In genomic region chr19:19774354-19775033, GRCh38 we compare ENCODE assay signal across 17 cellular contexts. TPM values are rescaled to one million over a fixed set of nuclear protein-coding genes. Genes with fewer than 3 reads are reported as not detected.
A peak's percentile ranks its signal among the peaks of the same experiment; 100 is the strongest.
DNase-seq lines count a peak whose midpoint lies in the region; ATAC-seq and TF ChIP-seq lines count a peak whose summit lies in the region.
"Had no signal": no experiment of that assay in that cellular context is flagged by ENCODE, and none has a peak within 500 bp of the region (broad histone marks: within the 10 kb centered on the region; RNA-seq: fewer than 3 reads in every experiment).

No MANE protein-coding gene starts in this region.

- no peaks in the 10 kb centered on the region for H4K20me1 ChIP-seq in OCI-LY1 (ENCODE audit: insufficient read depth, low read length)

- H3K27ac ChIP-seq in OCI-LY1 (ENCODE audit: low read depth, low read length, poor library complexity, severe bottlenecking) (peak overlapping the region; percentile 38), esophagus squamous epithelium (no peak overlapping the region), suprapubic skin (no peak overlapping the region)
- H3K27ac ChIP-seq: SK-N-MC, spleen had no signal

- peak overlapping the region; percentile 74; the same call in 1 of the 2 replicates for H3K4me2 ChIP-seq in OCI-LY1 (ENCODE audit: low read length)

- no peak for TF ChIP-seq EP300 in suprapubic skin (IDR thresholded peaks at IDR 0.05)

- H3F3A ChIP-seq in OCI-LY1 (ENCODE audit: insufficient read depth, low read length), result no peaks in the 10 kb centered on the region

- CTCF ChIA-PET in HEK293T (lab: Yijun Ruan, JAX), result no interaction called here

- no peak overlapping the region for H3K27ac Mint-ChIP-seq in activated naive CD8-positive, alpha-beta T cell
- no peak overlapping the region for H3K27ac Mint-ChIP-seq in activated naive CD8-positive, alpha-beta T cell treated with anti-CD3 and anti-CD28 coated beads, Interleukin-2, amount 50 U/mL, for 24 hours
- H3K27ac Mint-ChIP-seq in glutamatergic neuron (ENCODE audit: unreplicated experiment), result peak overlapping the region; percentile 26
- H3K27ac Mint-ChIP-seq: IgD-negative memory B cell had no signal

- TF ChIP-seq CTCF in OCI-LY1 (IDR thresholded peaks at IDR 0.05; ENCODE audit: low read length) (no peak), glutamatergic neuron (IDR thresholded peaks at IDR 0.05; ENCODE audit: partially characterized antibody, unreplicated experiment) (no peak), esophagus squamous epithelium (IDR thresholded peaks at IDR 0.05) (no peak), suprapubic skin (IDR thresholded peaks at IDR 0.05) (no peak)

- no peak for DNase-seq in activated naive CD8-positive, alpha-beta T cell treated with anti-CD3 and anti-CD28 coated beads, Interleukin-2, amount 50 U/mL, for 24 hours
- DNase-seq in glutamatergic neuron (no peak), esophagus squamous epithelium (lab: John Stamatoyannopoulos, UW) (no peak), NCI-H1105 (lab: John Stamatoyannopoulos, UW) (no peak), suprapubic skin (ENCODE audit: low spot score in 2 of 2) (no peak), HEK293T (ENCODE audit: extremely low spot score) (no peak)
- DNase-seq: activated naive CD4-positive, alpha-beta T cell treated with anti-CD3 and anti-CD28 coated beads, Interleukin-2, amount 50 U/mL, for 16 hours; DMS153; hippocampal formation; NCI-H2227 treated with DMSO at 0.1 percent for 48 hours; spleen; stimulated activated naive CD4-positive, alpha-beta T cell treated with Interleukin-2 at 50 U/mL for 16 hours had no signal

- ATAC-seq in activated naive CD8-positive, alpha-beta T cell treated with anti-CD3 and anti-CD28 coated beads, Interleukin-2, amount 50 U/mL, for 24 hours, result no peak

- H3K4me1 ChIP-seq in OCI-LY1 (ENCODE audit: insufficient read depth, low read length, severe bottlenecking) (peaks cover 30% of the 10 kb centered on the region), esophagus squamous epithelium (peaks cover 5 to 25% (median 15%) of the 10 kb centered on the region in 3 donors), suprapubic skin (peaks cover 23% of the 10 kb centered on the region)

- no peak overlapping the region for H3K9ac ChIP-seq in OCI-LY1 (ENCODE audit: low read length)

- peaks cover 5% of the 10 kb centered on the region for H3K9me3 Mint-ChIP-seq in activated naive CD8-positive, alpha-beta T cell (ENCODE audit: low read depth)
- peaks cover 19% of the 10 kb centered on the region for H3K9me3 Mint-ChIP-seq in activated naive CD8-positive, alpha-beta T cell treated with anti-CD3 and anti-CD28 coated beads, Interleukin-2, amount 50 U/mL, for 24 hours
- H3K9me3 Mint-ChIP-seq in glutamatergic neuron (ENCODE audit: unreplicated experiment), result peaks cover 15% of the 10 kb centered on the region

- peaks cover 52% of the 10 kb centered on the region for H3K4me1 Mint-ChIP-seq in activated naive CD8-positive, alpha-beta T cell (ENCODE audit: low read depth)
- H3K4me1 Mint-ChIP-seq in activated naive CD8-positive, alpha-beta T cell treated with anti-CD3 and anti-CD28 coated beads, Interleukin-2, amount 50 U/mL, for 24 hours, result peaks cover 54% of the 10 kb centered on the region
- peaks cover 3% of the 10 kb centered on the region for H3K4me1 Mint-ChIP-seq in glutamatergic neuron (ENCODE audit: low read depth, unreplicated experiment)

- no peaks in the 10 kb centered on the region for H3K27me3 Mint-ChIP-seq in activated naive CD8-positive, alpha-beta T cell
- no peaks in the 10 kb centered on the region for H3K27me3 Mint-ChIP-seq in activated naive CD8-positive, alpha-beta T cell treated with anti-CD3 and anti-CD28 coated beads, Interleukin-2, amount 50 U/mL, for 24 hours
- peaks cover 3% of the 10 kb centered on the region for H3K27me3 Mint-ChIP-seq in glutamatergic neuron (ENCODE audit: unreplicated experiment)

- H3K4me3 Mint-ChIP-seq in activated naive CD8-positive, alpha-beta T cell, result peak overlapping the region; percentile 99
- H3K4me3 Mint-ChIP-seq in activated naive CD8-positive, alpha-beta T cell treated with anti-CD3 and anti-CD28 coated beads, Interleukin-2, amount 50 U/mL, for 24 hours, result no peak overlapping the region
- peak overlapping the region; percentile 27 for H3K4me3 Mint-ChIP-seq in glutamatergic neuron (ENCODE audit: unreplicated experiment)

- 89% methylated on average over 14 of the region's 14 CpGs for WGBS in esophagus squamous epithelium, 2 donors
- WGBS in suprapubic skin, result 85% methylated on average over 14 of the region's 14 CpGs

- POLR2A ChIA-PET in HEK293T (lab: Yijun Ruan, JAX), result no interaction called here

- H3K79me2 ChIP-seq in OCI-LY1 (ENCODE audit: insufficient read depth, low read length), result peaks cover 9% of the 10 kb centered on the region; the same call in 1 of the 2 replicates

- no peak overlapping the region for H2AFZ ChIP-seq in OCI-LY1 (ENCODE audit: low read length)

- H3K4me3 ChIP-seq in OCI-LY1 (ENCODE audit: low read depth, low read length, poor library complexity, severe bottlenecking) (peak overlapping the region; percentile 84), esophagus squamous epithelium (no peak overlapping the region), suprapubic skin (no peak overlapping the region)

- H3K9me2 ChIP-seq in OCI-LY1 (ENCODE audit: low read depth, low read length), result no peaks in the 10 kb centered on the region

- peaks cover 14% of the 10 kb centered on the region for H3K36me3 Mint-ChIP-seq in activated naive CD8-positive, alpha-beta T cell
- peaks cover 24% of the 10 kb centered on the region for H3K36me3 Mint-ChIP-seq in activated naive CD8-positive, alpha-beta T cell treated with anti-CD3 and anti-CD28 coated beads, Interleukin-2, amount 50 U/mL, for 24 hours (ENCODE audit: low read depth)
- H3K36me3 Mint-ChIP-seq in glutamatergic neuron (ENCODE audit: unreplicated experiment), result no peaks in the 10 kb centered on the region

- H3K9me3 ChIP-seq in OCI-LY1 (ENCODE audit: low read length), result peaks cover 8% of the 10 kb centered on the region
- peaks cover 0 to 10% (median 0%) of the 10 kb centered on the region in 3 donors for H3K9me3 ChIP-seq in esophagus squamous epithelium
- no peaks in the 10 kb centered on the region for H3K9me3 ChIP-seq in suprapubic skin

- H3K36me3 ChIP-seq in OCI-LY1 (ENCODE audit: insufficient read depth, low read length) (peaks cover 20% of the 10 kb centered on the region), esophagus squamous epithelium (no peaks in the 10 kb centered on the region), suprapubic skin (no peaks in the 10 kb centered on the region)
- H3K36me3 ChIP-seq: cardiac muscle cell had no signal

- no peaks in the 10 kb centered on the region for H3K27me3 ChIP-seq in OCI-LY1 (ENCODE audit: insufficient read depth, low read length)
- H3K27me3 ChIP-seq in esophagus squamous epithelium, result no peaks in the 10 kb centered on the region
- no peaks in the 10 kb centered on the region for H3K27me3 ChIP-seq in suprapubic skin
- H3K27me3 ChIP-seq: cardiac muscle cell, spleen had no signal

- intact Hi-C loops in esophagus squamous epithelium (cut with DNase I), result no loop called here

- no peak for TF ChIP-seq POLR2A in esophagus squamous epithelium (IDR thresholded peaks at IDR 0.05)
- TF ChIP-seq POLR2A in suprapubic skin (IDR thresholded peaks at IDR 0.05), result no peak

TF ChIP-seq in HEK293T, 16 proteins besides CTCF, POLR2A, EP300 and RAD21:
- no peak for TF ChIP-seq ARNT (IDR thresholded peaks at IDR 0.05)
TF ChIP-seq in HEK293T: peak in this region for 0.

RNA-seq across cellular contexts. Expression of gene ZNF14, which starts 41.6 kb away (rescaled TPM):
- total RNA-seq in glutamatergic neuron (ENCODE audit: unreplicated experiment) (10.9 TPM), esophagus squamous epithelium (1 to 10 TPM; 1.9 to 6.3 (median 2.1) TPM), suprapubic skin (10 to 100 TPM in 1 of 4 donors, 1 to 10 TPM in 3; 4.9 to 12.3 (median 6.1) TPM)

RNA-seq across cellular contexts. Expression of gene ZNF506, which starts 47.1 kb away (rescaled TPM):
- total RNA-seq in glutamatergic neuron (ENCODE audit: unreplicated experiment) (39.0 TPM), esophagus squamous epithelium (10 to 100 TPM; 12.1 to 24.0 (median 17.8) TPM), suprapubic skin (10 to 100 TPM; 29.1 to 72.7 (median 48.8) TPM)
